ENCODE assay signal across 21 cellular contexts in the genomic region with DNA sequence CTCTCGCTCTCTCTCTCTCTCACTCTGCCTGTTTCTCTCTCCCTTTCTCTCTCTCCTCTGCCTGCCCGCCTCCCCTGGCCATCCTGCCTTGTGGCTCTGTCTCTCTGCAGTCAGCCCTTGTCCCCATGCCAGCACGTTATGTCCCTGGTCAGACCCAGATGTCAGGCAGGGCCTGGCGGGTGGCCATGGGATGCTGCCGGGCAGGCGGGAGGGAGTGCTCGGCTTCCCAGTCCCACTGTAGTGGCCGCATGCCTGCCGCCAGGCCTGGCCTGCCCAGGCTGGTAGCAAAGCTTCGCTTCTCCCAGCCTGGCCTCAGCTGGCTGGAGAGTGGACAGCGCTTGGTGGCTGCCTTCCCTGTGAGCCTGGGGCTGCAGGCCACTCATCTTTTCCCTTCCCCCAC.
"Had no signal": no experiment of that assay in that cellular context is flagged by ENCODE, and none has a peak within 500 bp of the region (broad histone marks: within the 10 kb centered on the region; RNA-seq: fewer than 3 reads in every experiment).

No MANE protein-coding gene starts in this region.

- H3K9me3 ChIP-seq: thyroid gland had no signal

- ATAC-seq: effector memory CD8-positive, alpha-beta T cell; left lung; natural killer cell; stimulated activated effector memory CD8-positive, alpha-beta T cell treated with anti-CD3 and anti-CD28 coated beads, Interleukin-12 subunit alpha, Interleukin-12 subunit beta, amount 100 ng/mL, for 72 hours had no signal

- H3K27ac ChIP-seq: esophagus squamous epithelium, left lung, lower lobe of right lung, neutrophil, parathyroid adenoma, sigmoid colon, stomach, thyroid gland had no signal

- H3K36me3 ChIP-seq: esophagus squamous epithelium, left lung, lower lobe of right lung, neutrophil, sigmoid colon, stomach, thyroid gland had no signal

- H3K9ac ChIP-seq: parathyroid adenoma had no signal

- H3K4me1 ChIP-seq: esophagus squamous epithelium, left lung, lower lobe of right lung, parathyroid adenoma, sigmoid colon, stomach, thyroid gland had no signal

- DNase-seq: cortex of kidney; effector memory CD8-positive, alpha-beta T cell; erythroblast; esophagus squamous epithelium; foreskin melanocyte; glutamatergic neuron; left lung; lower lobe of right lung; natural killer cell; sigmoid colon; stimulated activated CD4-positive, alpha-beta T cell treated with anti-CD3 and anti-CD28 coated beads, Interleukin-2, amount 100 ng/mL, for 24 hours; stimulated activated CD4-positive, alpha-beta T cell treated with anti-CD3 and anti-CD28 coated beads, Interleukin-4, amount 100 ng/mL, for 24 hours; stimulated activated naive CD4-positive, alpha-beta T cell treated with Interleukin-2 at 50 U/mL for 16 hours; stomach; thyroid gland; trophoblast cell had no signal

- H3K4me3 ChIP-seq: esophagus squamous epithelium, left lung, lower lobe of right lung, sigmoid colon, stomach, thyroid gland had no signal

- H3K27me3 ChIP-seq: esophagus squamous epithelium, left lung, neutrophil, sigmoid colon, stomach, thyroid gland had no signal

- FAIRE-seq: endometrium, keratinocyte had no signal
